ENCODE assay signal across 8 cellular contexts in genomic region chr7:19663816-19664531, GRCh38. TPM values are rescaled to one million over a fixed set of nuclear protein-coding genes. Genes with fewer than 3 reads are reported as not detected.
DNase-seq lines count a peak whose midpoint lies in the region; ATAC-seq and TF ChIP-seq lines count a peak whose summit lies in the region.

No MANE protein-coding gene starts in this region.

- DNase-seq in COR-L47 (lab: John Stamatoyannopoulos, UW): peak; percentile 71
- DNase-seq in NCI-H774 (lab: John Stamatoyannopoulos, UW): peak; percentile 55
- DNase-seq in uterus: no peak
- DNase-seq in NCI-H446 (lab: John Stamatoyannopoulos, UW): no peak
- DNase-seq in activated naive CD4-positive, alpha-beta T cell treated with anti-CD3 and anti-CD28 coated beads, Interleukin-2, amount 50 U/mL, for 16 hours: no peak
- no peak for DNase-seq in stimulated activated CD4-positive, alpha-beta T cell treated with anti-CD3 and anti-CD28 coated beads, Interleukin-4, amount 100 ng/mL, for 4 hours

- H3K4me3 ChIP-seq in uterus: no peak overlapping the region

- no peaks in the 10 kb centered on the region for H3K9me3 ChIP-seq in uterus

- H3K36me3 ChIP-seq in uterus: no peaks in the 10 kb centered on the region

- TF ChIP-seq CTCF in uterus (IDR thresholded peaks at IDR 0.05): no peak

- H3K27ac ChIP-seq in uterus: no peak overlapping the region

- ATAC-seq in GM19351 (IDR thresholded peaks at IDR 0.05; ENCODE audit: unreplicated experiment): peak; percentile 96
- peak; percentile 84 for ATAC-seq in HG03097 (IDR thresholded peaks at IDR 0.05; ENCODE audit: low FRiP score, unreplicated experiment)

- H3K4me1 ChIP-seq in uterus: no peaks in the 10 kb centered on the region

- intact Hi-C loops in uterus (cut with DNase I; ENCODE audit: low total_unique reads): no loop called here

- no peak for TF ChIP-seq POLR2A in uterus (IDR thresholded peaks at IDR 0.05)

- no peaks in the 10 kb centered on the region for H3K27me3 ChIP-seq in uterus

RNA-seq across cellular contexts. Expression of gene POLR1F, which starts 44.9 kb away (rescaled TPM):
- 10 to 100 TPM in 2 of 4 donors, 1 to 10 TPM in 2; 5.6 to 30.8 (median 12.1) TPM for total RNA-seq in uterus

Comparison
In these comparisons a context has a peak if more than half of its experiments do, and no peak if none do; other contexts are left out.
1. DNase-seq: peak in COR-L47 (single experiment) and NCI-H774 (single experiment); none in uterus (0 of 2), NCI-H446 (0 of 2), activated naive CD4-positive, alpha-beta T cell treated with anti-CD3 and anti-CD28 coated beads, Interleukin-2, amount 50 U/mL, for 16 hours (single experiment) and stimulated activated CD4-positive, alpha-beta T cell treated with anti-CD3 and anti-CD28 coated beads, Interleukin-4, amount 100 ng/mL, for 4 hours (0 of 2).